3 cellular contexts compared by ENCODE assay signal in the genomic region with DNA sequence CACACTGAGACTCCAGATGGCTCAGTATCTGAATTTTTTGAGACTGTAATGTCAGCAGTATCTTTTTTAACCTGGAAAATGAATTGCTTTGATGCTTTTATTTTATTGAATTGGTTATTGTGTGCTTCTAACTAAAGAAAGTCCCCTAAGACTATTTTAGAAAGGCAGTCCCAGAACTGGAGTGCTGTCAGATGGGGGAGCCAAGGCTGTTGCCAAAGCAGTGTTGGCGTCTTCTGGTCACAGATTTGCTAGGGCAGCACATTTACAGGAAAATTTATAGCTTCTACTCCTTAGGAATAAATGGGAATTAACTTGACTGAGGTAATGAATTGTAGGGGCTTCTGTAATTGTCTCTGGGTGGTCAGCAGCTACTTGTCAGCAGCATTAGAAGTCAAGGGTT.
"Had no signal": no experiment of that assay in that cellular context is flagged by ENCODE, and none has a peak within 500 bp of the region (broad histone marks: within the 10 kb centered on the region; RNA-seq: fewer than 3 reads in every experiment).

No MANE protein-coding gene starts in this region.

- H3K4me3 ChIP-seq: GM12878 had no signal

- DNase-seq: GDM1, GF-D8 had no signal

- ATAC-seq: GM12878 had no signal
